In the genomic region with DNA sequence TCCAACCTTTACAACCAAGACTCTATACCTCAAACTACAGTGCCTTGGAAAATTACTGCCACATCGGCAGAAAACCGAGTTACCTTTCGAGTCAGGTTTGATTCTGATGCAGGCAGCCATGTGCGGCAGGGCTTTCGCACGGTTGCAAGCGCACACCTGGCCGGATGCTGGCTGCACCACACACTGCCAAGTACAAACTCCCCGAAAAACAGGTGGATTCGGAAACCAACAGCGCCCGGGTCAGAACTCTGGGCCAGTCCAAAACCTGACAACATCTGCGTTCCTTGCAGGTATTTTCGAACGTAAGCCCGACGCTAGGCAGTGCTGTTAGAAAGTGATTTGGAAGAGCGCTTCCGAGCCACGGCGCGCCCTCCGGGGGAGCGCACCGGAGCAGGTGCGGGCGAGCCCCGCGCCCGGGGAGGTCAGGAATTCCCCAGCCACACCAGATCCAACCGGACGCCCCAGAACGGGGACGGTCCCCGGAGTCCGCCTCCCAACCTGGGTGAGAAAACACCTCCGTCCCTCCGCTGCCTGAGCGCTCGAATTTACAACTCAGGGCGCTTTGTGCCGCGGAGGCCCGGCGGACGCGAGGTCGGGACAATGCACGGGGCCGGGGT, we compare ENCODE assay signal across 8 cellular contexts. TPM values are rescaled to one million over a fixed set of nuclear protein-coding genes. Genes with fewer than 3 reads are reported as not detected.
DNase-seq lines count a peak whose midpoint lies in the region; ATAC-seq and TF ChIP-seq lines count a peak whose summit lies in the region.

No MANE protein-coding gene starts in this region.

- H3K9ac ChIP-seq in PC-3 (ENCODE audit: low read length) = peak overlapping the region; percentile 57

- POLR2A ChIA-PET in CD8-positive, alpha-beta memory T cell (lab: Charles Lee) = interaction anchor here (1.2 to 1.5 kb wide), 2 partner anchors 26 to 130 kb away, joined by 6 to 7 read pairs; partner anchors contain the start of gene HAPSTR1
- POLR2A ChIA-PET in PC-3 (lab: Charles Lee; ENCODE audit: unreplicated experiment) = no interaction called here

- peaks cover 52% of the 10 kb centered on the region for H4K20me1 ChIP-seq in PC-3 (ENCODE audit: low read length)

- H3K9me3 ChIP-seq in CD8-positive, alpha-beta memory T cell (ENCODE audit: low read length) = no peaks in the 10 kb centered on the region
- H3K9me3 ChIP-seq in PC-3 (ENCODE audit: low read length) (no peaks in the 10 kb centered on the region), iPS DF 6.9 (ENCODE audit: control insufficient read depth, insufficient read depth, low read length) (no peaks in the 10 kb centered on the region)

- H3K4me3 Mint-ChIP-seq in CD8-positive, alpha-beta memory T cell = peak overlapping the region; percentile 93 to 98 (median 97)

- H3F3A ChIP-seq in PC-3 (ENCODE audit: low read length, unreplicated experiment) = no peaks in the 10 kb centered on the region

- H3K9me3 Mint-ChIP-seq in CD8-positive, alpha-beta memory T cell = no peaks in the 10 kb centered on the region

- DNase-seq in CD8-positive, alpha-beta memory T cell = peak; percentile 38 to 73 (median 61)
- DNase-seq in PC-3 (peak; percentile 8), iPS DF 6.9 (ENCODE audit: low read depth, low spot score) (no peak), cortex of kidney (lab: John Stamatoyannopoulos, UW) (no peak), medulla oblongata (ENCODE audit: extremely low spot score) (no peak)
- DNase-seq in activated naive CD4-positive, alpha-beta T cell treated with Interleukin-2 at 50 U/mL for 16 hours = peak; percentile 57
- DNase-seq in stimulated activated CD4-positive, alpha-beta T cell treated with anti-CD3 and anti-CD28 coated beads, Interleukin-12 subunit alpha, Interleukin-12 subunit beta, amount 100 ng/mL, for 24 hours (ENCODE audit: low read depth in 2 of 2) = peak; percentile 31 to 37

- H3K79me2 ChIP-seq in PC-3 (ENCODE audit: low read length) = peaks cover 56% of the 10 kb centered on the region

- CTCF ChIA-PET in CD8-positive, alpha-beta memory T cell (lab: Charles Lee) = interaction anchor here (0.7 to 1.1 kb wide), 2 partner anchors 28 to 129 kb away, joined by 3 to 4 read pairs; partner anchors contain the start of gene HAPSTR1
- CTCF ChIA-PET in PC-3 (lab: Charles Lee) = no interaction called here

- intact Hi-C loops in PC-3 (cut with micrococcal nuclease) = loop anchor here (2.0 kb wide), 1 partner anchor 130 kb away; no protein-coding TSS in a partner anchor

- H3K4me1 ChIP-seq in CD8-positive, alpha-beta memory T cell (ENCODE audit: insufficient read depth, low read length) = peaks cover 47% of the 10 kb centered on the region
- H3K4me1 ChIP-seq in PC-3 (ENCODE audit: insufficient read depth, low read length) (peaks cover 31% of the 10 kb centered on the region), iPS DF 6.9 (ENCODE audit: control insufficient read depth, insufficient read depth, low read length) (peaks cover 16% of the 10 kb centered on the region)

- peaks cover 0 to 11% (median 4%) of the 10 kb centered on the region in 3 donors for H3K36me3 Mint-ChIP-seq in CD8-positive, alpha-beta memory T cell

- no peaks in the 10 kb centered on the region for H3K9me2 ChIP-seq in PC-3 (replicated peaks; ENCODE audit: low read length)

- peak overlapping the region; percentile 72 for H3K27ac ChIP-seq in CD8-positive, alpha-beta memory T cell (ENCODE audit: low read depth, low read length)
- no peak overlapping the region for H3K27ac ChIP-seq in PC-3 (ENCODE audit: low read length)
- H3K27ac ChIP-seq in iPS DF 6.9 (ENCODE audit: low read length) = no peak overlapping the region

- ATAC-seq in GM21723 (IDR thresholded peaks at IDR 0.05; ENCODE audit: unreplicated experiment) (peak; percentile 28), PC-3 (0 out of 2 replicates have a peak, but pooled peaks have one; percentile 3)

- peaks cover 53 to 55% (median 54%) of the 10 kb centered on the region in 3 donors for H3K4me1 Mint-ChIP-seq in CD8-positive, alpha-beta memory T cell

- peak overlapping the region; percentile 51 for H3K4me3 ChIP-seq in CD8-positive, alpha-beta memory T cell (ENCODE audit: low read length)
- H3K4me3 ChIP-seq in PC-3 (ENCODE audit: low read length) (peak overlapping the region; percentile 78), iPS DF 6.9 (ENCODE audit: low read length) (peak overlapping the region; percentile 77)

- no peaks in the 10 kb centered on the region for H3K36me3 ChIP-seq in CD8-positive, alpha-beta memory T cell (ENCODE audit: insufficient read depth, low read length)
- H3K36me3 ChIP-seq in PC-3 (ENCODE audit: low read depth, low read length) (no peaks in the 10 kb centered on the region), iPS DF 6.9 (ENCODE audit: control insufficient read depth, insufficient read depth, low read length) (no peaks in the 10 kb centered on the region)

- no TSS peak for BruUV-seq in PC-3 (replicated peaks; lab: Mats Ljungman, UMichigan)

- peak overlapping the region; percentile 84 for H3K4me2 ChIP-seq in PC-3 (ENCODE audit: low read length)

- WGBS in iPS DF 6.9 (ENCODE audit: insufficient coverage, insufficient read length) = no CpG with 5 or more reads among the region's 50 CpGs

- no peak for TF ChIP-seq CTCF in PC-3 (conservative IDR thresholded peaks at IDR 0.05; ENCODE audit: low read depth, low read length)

- H2AFZ ChIP-seq in PC-3 (ENCODE audit: low read length) = no peak overlapping the region

- peak overlapping the region; percentile 87 to 99 (median 96) for H3K27ac Mint-ChIP-seq in CD8-positive, alpha-beta memory T cell

- no peaks in the 10 kb centered on the region for H3K27me3 ChIP-seq in CD8-positive, alpha-beta memory T cell (ENCODE audit: insufficient read depth, low read length, poor library complexity, severe bottlenecking)
- no peaks in the 10 kb centered on the region for H3K27me3 ChIP-seq in PC-3 (ENCODE audit: low read length)
- H3K27me3 ChIP-seq in iPS DF 6.9 (ENCODE audit: control insufficient read depth, insufficient read depth, low read length) = no peaks in the 10 kb centered on the region

- H3K27me3 Mint-ChIP-seq in CD8-positive, alpha-beta memory T cell = peaks cover 5% of the 10 kb centered on the region in 2 donors

RNA-seq across cellular contexts. Expression of gene USP7, which starts 1.2 kb away (rescaled TPM):
- 100 to 1,000 TPM; 189 to 192 TPM for total RNA-seq in CD8-positive, alpha-beta memory T cell
- polyA plus RNA-seq in CD8-positive, alpha-beta memory T cell = 12.6 TPM
- total RNA-seq in PC-3 (2014; rRNA removed) = 52.8 and 73.8 TPM in 2 replicates

Comparison
In these comparisons a context has a peak if more than half of its experiments do, and no peak if none do; other contexts are left out.
1. DNase-seq: peak in CD8-positive, alpha-beta memory T cell (5 of 5), PC-3 (single experiment), activated naive CD4-positive, alpha-beta T cell treated with Interleukin-2 at 50 U/mL for 16 hours (single experiment) and stimulated activated CD4-positive, alpha-beta T cell treated with anti-CD3 and anti-CD28 coated beads, Interleukin-12 subunit alpha, Interleukin-12 subunit beta, amount 100 ng/mL, for 24 hours (2 of 2); none in iPS DF 6.9 (single experiment), cortex of kidney (single experiment) and medulla oblongata (single experiment).
2. Peak in every context shown above with its lines, with median percentiles within 50 percentile points of each other: H3K4me3 ChIP-seq.